Comparison of ENCODE assay signal across 18 cellular contexts in the genomic region with DNA sequence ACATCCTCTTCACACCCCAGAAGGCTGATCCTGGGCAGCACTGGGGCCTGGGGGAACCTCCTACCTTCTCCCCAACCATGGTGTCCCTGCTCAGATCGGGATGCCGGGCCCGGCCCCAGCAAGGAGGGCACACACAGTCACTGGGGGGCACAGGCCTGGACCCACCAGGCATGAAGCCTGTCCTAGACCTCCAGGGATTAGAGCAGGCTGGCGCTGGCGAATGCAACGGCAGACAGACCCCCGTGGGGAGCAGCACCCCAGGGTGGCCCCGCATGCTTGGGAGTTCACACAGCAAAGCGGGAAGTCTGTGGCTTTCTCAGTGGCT. TPM values are rescaled to one million over a fixed set of nuclear protein-coding genes. Genes with fewer than 3 reads are reported as not detected.
"Had no signal": no experiment of that assay in that cellular context is flagged by ENCODE, and none has a peak within 500 bp of the region (broad histone marks: within the 10 kb centered on the region; RNA-seq: fewer than 3 reads in every experiment).

No MANE protein-coding gene starts in this region.

- H3K4me3 Mint-ChIP-seq: activated naive CD8-positive, alpha-beta T cell treated with anti-CD3 and anti-CD28 coated beads for 36 hours; activated T-helper 17 cell treated with anti-CD3 and anti-CD28 coated beads, Interleukin-2, amount 50 U/mL, for 72 hours; effector memory CD8-positive, alpha-beta T cell; mesothelial cell of epicardium; nephron; T-helper 17 cell had no signal

- H3K4me1 Mint-ChIP-seq: activated naive CD8-positive, alpha-beta T cell treated with anti-CD3 and anti-CD28 coated beads for 36 hours; activated T-helper 17 cell treated with anti-CD3 and anti-CD28 coated beads, Interleukin-2, amount 50 U/mL, for 72 hours; mesothelial cell of epicardium; nephron had no signal

- DNase-seq: activated CD4-positive, alpha-beta T cell treated with anti-CD3 and anti-CD28 coated beads for 1 hour; activated naive CD4-positive, alpha-beta T cell; activated naive CD8-positive, alpha-beta T cell treated with anti-CD3 and anti-CD28 coated beads for 36 hours; activated T-cell treated with anti-CD3 and anti-CD28 coated beads, Interleukin-2, amount 50 U/mL, for 1 hour; amniotic stem cell; dermis blood vessel endothelial cell; effector memory CD8-positive, alpha-beta T cell; foreskin fibroblast; occipital lobe; T-helper 17 cell; WERI-Rb-1 had no signal

- H3K27ac Mint-ChIP-seq: activated naive CD8-positive, alpha-beta T cell treated with anti-CD3 and anti-CD28 coated beads for 36 hours; activated T-helper 17 cell treated with anti-CD3 and anti-CD28 coated beads, Interleukin-2, amount 50 U/mL, for 72 hours; effector memory CD8-positive, alpha-beta T cell; mesothelial cell of epicardium; nephron; T-helper 17 cell had no signal

- H3K4me1 ChIP-seq: prostate gland, right atrium auricular region had no signal

- H3K9me3 Mint-ChIP-seq: activated naive CD8-positive, alpha-beta T cell treated with anti-CD3 and anti-CD28 coated beads for 36 hours; activated T-helper 17 cell treated with anti-CD3 and anti-CD28 coated beads, Interleukin-2, amount 50 U/mL, for 72 hours; effector memory CD8-positive, alpha-beta T cell had no signal

- H3K27ac ChIP-seq: prostate gland, right atrium auricular region, skin epidermis, thoracic aorta, WERI-Rb-1 had no signal

- H3K9me3 ChIP-seq: prostate gland, right atrium auricular region, thoracic aorta had no signal

- H3K27me3 ChIP-seq: right atrium auricular region had no signal

- H3K36me3 Mint-ChIP-seq: activated naive CD8-positive, alpha-beta T cell treated with anti-CD3 and anti-CD28 coated beads for 36 hours; mesothelial cell of epicardium had no signal

- ATAC-seq: activated T-helper 17 cell treated with anti-CD3 and anti-CD28 coated beads, Interleukin-2, amount 50 U/mL, for 72 hours; effector memory CD8-positive, alpha-beta T cell; T-helper 17 cell had no signal

RNA-seq across cellular contexts. Expression of gene OLFM1, which starts 40.5 kb away (rescaled TPM):
- total RNA-seq: activated naive CD8-positive, alpha-beta T cell treated with anti-CD3 and anti-CD28 coated beads for 36 hours; T-helper 17 cell had no signal
